8 cellular contexts compared by ENCODE assay signal in genomic region chr9:73683862-73684591, GRCh38.
DNase-seq lines count a peak whose midpoint lies in the region; ATAC-seq, FAIRE-seq and TF ChIP-seq lines count a peak whose summit lies in the region.

No MANE protein-coding gene starts in this region.

- SMC1A ChIA-PET in GM12878 (lab: Charles Lee; ENCODE audit: uncharacterized antibody, unreplicated experiment), result interaction anchor here (0.8 to 2.7 kb wide), 5 partner anchors 483 to 889 kb away, joined by 3 to 14 read pairs (median 3); no protein-coding TSS in a partner anchor

- CTCF ChIA-PET in A549 (lab: Yijun Ruan, JAX) (interaction anchor here (0.6 to 0.8 kb wide), 2 partner anchors 890 to 1128 kb away, joined by 3 to 4 read pairs; no protein-coding TSS in a partner anchor), GM12878 (lab: Yijun Ruan, JAX) (interaction anchor here (0.7 to 2.8 kb wide), 17 partner anchors 9 to 1090 kb away, joined by 3 to 15 read pairs (median 4); no protein-coding TSS in a partner anchor)
- CTCF ChIA-PET in CD8-positive, alpha-beta T cell (lab: Charles Lee), result no interaction called here

- H3K9me2 ChIP-seq in neural cell (ENCODE audit: insufficient read depth, low read length), result no peaks in the 10 kb centered on the region

- no peaks in the 10 kb centered on the region for H3K27me3 ChIP-seq in GM12878 (replicated peaks in 1 of 2; ENCODE audit: control insufficient read depth in 2 of 2, insufficient read depth in 2 of 2, low read length in 1 of 2)
- H3K27me3 ChIP-seq in neural cell (ENCODE audit: insufficient read depth, low read depth, low read length), result no peaks in the 10 kb centered on the region
- H3K27me3 ChIP-seq in CD8-positive, alpha-beta T cell (ENCODE audit: insufficient read depth, low read length), result no peaks in the 10 kb centered on the region

- intact Hi-C loops in GM12878 (cut with micrococcal nuclease; ENCODE audit: unreplicated experiment), result loop anchor here (1.0 to 2.0 kb wide), 5 partner anchors 597 to 1059 kb away; no protein-coding TSS in a partner anchor
- intact Hi-C loops in CD8-positive, alpha-beta T cell (cut with DNase I, micrococcal nuclease), result loop anchor here in 1 of 2 experiments (10.0 kb wide), 1 partner anchor 669 kb away; no protein-coding TSS in a partner anchor

- TF ChIP-seq RAD21 in A549 (conservative IDR thresholded peaks at IDR 0.05 in 1 of 2, IDR thresholded peaks at IDR 0.05 in 1 of 2) (peak; percentile 69 to 77), GM12878 (IDR thresholded peaks at IDR 0.05; ENCODE audit: insufficient read depth, low read depth, low read length) (peak; percentile 88), neural cell (conservative IDR thresholded peaks at IDR 0.05) (peak; percentile 81)

- H3K4me1 ChIP-seq in A549, result 0 out of 3 replicates have a peak, but pooled peaks cover 3% of the 10 kb centered on the region
- no peaks in the 10 kb centered on the region for H3K4me1 ChIP-seq in GM12878 (ENCODE audit: control insufficient read depth, insufficient read depth, low read length)
- no peaks in the 10 kb centered on the region for H3K4me1 ChIP-seq in CD8-positive, alpha-beta T cell (ENCODE audit: insufficient read depth, low read length)

- no peak for TF ChIP-seq EP300 in A549 (IDR thresholded peaks at IDR 0.05)
- no peak for TF ChIP-seq EP300 in GM12878 (IDR thresholded peaks at IDR 0.05; ENCODE audit: borderline replicate concordance in 1 of 2, control insufficient read depth in 1 of 2, low read depth in 2 of 2, low read length in 2 of 2)
- no peak for TF ChIP-seq EP300 in neural cell (conservative IDR thresholded peaks at IDR 0.05; ENCODE audit: poor library complexity, severe bottlenecking)

- no peaks in the 10 kb centered on the region for H4K20me1 ChIP-seq in GM12878 (ENCODE audit: control insufficient read depth, insufficient read depth)
- H4K20me1 ChIP-seq in neural cell (ENCODE audit: insufficient read depth), result no peaks in the 10 kb centered on the region

- H2AFZ ChIP-seq in GM12878 (ENCODE audit: control insufficient read depth, low read depth, low read length) (0 out of 2 replicates have a peak overlapping the region, but pooled peaks have one; percentile 2), neural cell (ENCODE audit: low read depth, low read length) (no peak overlapping the region)

- H3K9me3 ChIP-seq in A549 (peaks cover 2% of the 10 kb centered on the region; the same call in 1 of the 3 replicates), GM12878 (replicated peaks; ENCODE audit: control insufficient read depth, insufficient read depth, low read length) (no peaks in the 10 kb centered on the region), neural cell (ENCODE audit: low read length) (no peaks in the 10 kb centered on the region)
- no peaks in the 10 kb centered on the region for H3K9me3 ChIP-seq in CD8-positive, alpha-beta T cell (ENCODE audit: low read length)

- TF ChIP-seq POLR2A in A549 (IDR thresholded peaks at IDR 0.05; ENCODE audit: low read length) (no peak), GM12878 (IDR thresholded peaks at IDR 0.05; ENCODE audit: low read depth, low read length) (no peak)

- TF ChIP-seq CTCF in A549 (IDR thresholded peaks at IDR 0.05) (peak; percentile 41), LNCaP clone FGC (IDR thresholded peaks at IDR 0.05; ENCODE audit: control insufficient read depth, extremely low read depth, insufficient read depth) (peak; percentile 75), GM12878 (IDR thresholded peaks at IDR 0.05 in 2 of 3, conservative IDR thresholded peaks at IDR 0.05 in 1 of 3; ENCODE audit: control insufficient read depth in 2 of 3, extremely low read depth in 1 of 3, insufficient read depth in 1 of 3, low read depth in 3 of 3, low read length in 3 of 3) (peak; percentile 47 to 67 (median 53); a peak in 5 of 6 replicates), neural cell (IDR thresholded peaks at IDR 0.05; ENCODE audit: poor library complexity, severe bottlenecking) (peak; percentile 71)
- TF ChIP-seq CTCF in CD8-positive, alpha-beta T cell (IDR thresholded peaks at IDR 0.05), result no peak

- H3K79me2 ChIP-seq in GM12878 (ENCODE audit: control insufficient read depth, insufficient read depth, low read length), result no peaks in the 10 kb centered on the region
- H3K79me2 ChIP-seq in neural cell (replicated peaks; ENCODE audit: insufficient read depth, low read length), result no peaks in the 10 kb centered on the region

- FAIRE-seq in A549 (lab: Jason Lieb, UNC) (no peak), GM12878 (lab: Jason Lieb, UNC) (peak; percentile 7)

- in situ Hi-C loops in GM12878 (cut with MboI), result loop anchor here (10.0 to 25.0 kb wide), 3 partner anchors 701 to 1053 kb away; no protein-coding TSS in a partner anchor

- H3K4me3 Mint-ChIP-seq in CD8-positive, alpha-beta T cell, result no peak overlapping the region

- no peaks in the 10 kb centered on the region for H3K4me1 Mint-ChIP-seq in CD8-positive, alpha-beta T cell (ENCODE audit: low read depth)

- no peak overlapping the region for H3K4me2 ChIP-seq in A549
- no peak overlapping the region for H3K4me2 ChIP-seq in GM12878 (ENCODE audit: control insufficient read depth, insufficient read depth)
- no peak overlapping the region for H3K4me2 ChIP-seq in neural cell (ENCODE audit: low read length)

- POLR2A ChIA-PET in A549 (lab: Yijun Ruan, JAX) (no interaction called here), GM12878 (lab: Charles Lee) (no interaction called here)
- POLR2A ChIA-PET in CD8-positive, alpha-beta T cell (lab: Charles Lee), result no interaction called here

- no TSS peak for BruUV-seq in GM12878 (replicated peaks; lab: Mats Ljungman, UMichigan)

- RAD21 ChIA-PET in GM12878 (lab: Charles Lee; ENCODE audit: unreplicated experiment), result interaction anchor here (1.1 to 1.4 kb wide), 2 partner anchors 694 to 695 kb away, joined by 4 to 5 read pairs; no protein-coding TSS in a partner anchor

- H3K9ac ChIP-seq in GM12878 (ENCODE audit: control insufficient read depth, insufficient read depth, low read length) (no peak overlapping the region), neural cell (ENCODE audit: low read length) (no peak overlapping the region)

- ATAC-seq in A549, result peak; percentile 62 to 67; a peak in 2 of 6 replicates
- peak; percentile 71 for ATAC-seq in GM18502 (IDR thresholded peaks at IDR 0.05; ENCODE audit: poor library complexity, unreplicated experiment)
- peak; percentile 87 for ATAC-seq in GM12878
- ATAC-seq in GM21515 (IDR thresholded peaks at IDR 0.05; ENCODE audit: unreplicated experiment), result no peak
- ATAC-seq in CD8-positive, alpha-beta T cell, result no peak

- H3K27ac Mint-ChIP-seq in CD8-positive, alpha-beta T cell, result no peak overlapping the region

- H3K27ac ChIP-seq in A549 (no peak overlapping the region), GM12878 (ENCODE audit: control insufficient read depth, insufficient read depth) (no peak overlapping the region), neural cell (ENCODE audit: low read length) (no peak overlapping the region)
- H3K27ac ChIP-seq in CD8-positive, alpha-beta T cell (ENCODE audit: low read depth, low read length), result no peak overlapping the region

- no peaks in the 10 kb centered on the region for H3K36me3 Mint-ChIP-seq in CD8-positive, alpha-beta T cell

- no peaks in the 10 kb centered on the region for H3F3A ChIP-seq in neural cell (ENCODE audit: insufficient read depth, low read length, poor library complexity, severe bottlenecking)

- no peaks in the 10 kb centered on the region for H3K27me3 Mint-ChIP-seq in CD8-positive, alpha-beta T cell (ENCODE audit: low read depth)

- no peak overlapping the region for H3K4me3 ChIP-seq in A549
- no peak overlapping the region for H3K4me3 ChIP-seq in LNCaP clone FGC (ENCODE audit: low read depth, low read length)
- H3K4me3 ChIP-seq in GM12878, result no peak overlapping the region
- no peak overlapping the region for H3K4me3 ChIP-seq in neural cell (ENCODE audit: low read length)
- H3K4me3 ChIP-seq in CD8-positive, alpha-beta T cell (ENCODE audit: low read depth, low read length), result no peak overlapping the region

- H3K9me3 Mint-ChIP-seq in CD8-positive, alpha-beta T cell, result peaks cover 6% of the 10 kb centered on the region

- peak in 1 of 2 experiments; percentile 44 for DNase-seq in A549 (ENCODE audit: low read depth in 1 of 2, low spot score in 1 of 2)
- DNase-seq in LNCaP clone FGC (ENCODE audit: low read depth), result no peak
- DNase-seq in GM12878 (ENCODE audit: low read depth, low spot score), result no peak
- DNase-seq in CD8-positive, alpha-beta T cell, result no peak
- no peak for DNase-seq in mesenteric fat pad (ENCODE audit: low spot score)

- no peaks in the 10 kb centered on the region for H3K36me3 ChIP-seq in GM12878 (ENCODE audit: control insufficient read depth in 2 of 2, insufficient read depth in 2 of 2, low read length in 1 of 2)
- no peaks in the 10 kb centered on the region for H3K36me3 ChIP-seq in neural cell (ENCODE audit: insufficient read depth, low read length)
- H3K36me3 ChIP-seq in CD8-positive, alpha-beta T cell (ENCODE audit: insufficient read depth, low read length), result no peaks in the 10 kb centered on the region

TF ChIP-seq in A549, 52 proteins besides CTCF, POLR2A, EP300 and RAD21:
- peak; percentile 49 for TF ChIP-seq SMC3 (IDR thresholded peaks at IDR 0.05)
- TF ChIP-seq TP53 (CRISPR knock-in tag; IDR thresholded peaks at IDR 0.05), result no peak
- TF ChIP-seq MYC (IDR thresholded peaks at IDR 0.05; ENCODE audit: borderline replicate concordance, low read length), result no peak
- peak; percentile 21 for TF ChIP-seq MAFK (IDR thresholded peaks at IDR 0.05; ENCODE audit: partially characterized antibody)

TF ChIP-seq in GM12878, 131 proteins besides CTCF, POLR2A, EP300 and RAD21:
- TF ChIP-seq SMC3 (IDR thresholded peaks at IDR 0.05; ENCODE audit: borderline replicate concordance, low read length), result peak; percentile 72
- TF ChIP-seq TCF3 (IDR thresholded peaks at IDR 0.05; ENCODE audit: borderline replicate concordance, insufficient read depth, low read depth, low read length), result no peak

TF ChIP-seq in neural cell, 6 proteins besides CTCF, POLR2A, EP300 and RAD21 (continues in another document):
- TF ChIP-seq SMC3 (conservative IDR thresholded peaks at IDR 0.05; ENCODE audit: poor library complexity), result peak; percentile 83
- TF ChIP-seq POLR2AphosphoS5 (IDR thresholded peaks at IDR 0.05), result no peak
- no peak for TF ChIP-seq EZH2 (IDR thresholded peaks at IDR 0.05; ENCODE audit: borderline replicate concordance, insufficient read depth, low read length, poor library complexity, severe bottlenecking)

Comparison
In these comparisons a context has a peak if more than half of its experiments do, and no peak if none do; other contexts are left out.
1. ATAC-seq: peak in A549 (2 of 2), GM18502 (single experiment) and GM12878 (single experiment); none in GM21515 (single experiment) and CD8-positive, alpha-beta T cell (single experiment).
2. Of the 24 proteins assayed by ChIP-seq in both GM12878 and A549: peak only in GM12878: none; only in A549: none; in both: CTCF, RAD21 and SMC3; in neither: 21.